Comparison of ENCODE assay signal across 21 cellular contexts in the genomic region with DNA sequence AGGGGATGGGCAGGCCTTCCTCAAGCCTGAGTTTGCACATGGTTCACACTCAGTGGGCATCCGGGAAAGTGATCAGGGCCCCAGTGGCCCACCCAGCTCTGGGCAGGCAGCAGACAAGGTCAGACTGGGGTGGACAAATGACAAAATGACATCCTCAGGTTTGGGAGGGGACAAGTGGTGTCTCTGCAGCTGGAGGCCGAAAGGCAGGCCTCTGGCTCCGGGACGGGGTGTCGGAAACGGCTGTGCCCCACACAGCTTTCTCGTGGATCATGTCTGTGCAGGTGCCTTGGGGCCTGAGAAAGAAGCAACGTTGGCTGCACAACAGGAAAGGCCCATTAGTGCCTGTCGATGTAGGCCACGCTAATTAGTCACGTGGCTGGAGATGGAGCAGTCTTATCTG. TPM values are rescaled to one million over a fixed set of nuclear protein-coding genes. Genes with fewer than 3 reads are reported as not detected.
"Had no signal": no experiment of that assay in that cellular context is flagged by ENCODE, and none has a peak within 500 bp of the region (broad histone marks: within the 10 kb centered on the region; RNA-seq: fewer than 3 reads in every experiment).

No MANE protein-coding gene starts in this region.

- H3K4me1 Mint-ChIP-seq: naive thymus-derived CD8-positive, alpha-beta T cell had no signal

- H3K9me3 Mint-ChIP-seq: naive thymus-derived CD8-positive, alpha-beta T cell had no signal

- H3K9me3 ChIP-seq: esophagus squamous epithelium, gastroesophageal sphincter, mucosa of descending colon, neutrophil, suprapubic skin, thyroid gland, upper lobe of left lung, uterus had no signal

- H3K36me3 ChIP-seq: esophagus squamous epithelium, gastroesophageal sphincter, neutrophil, suprapubic skin, thyroid gland, upper lobe of left lung, uterus had no signal

- ATAC-seq: gastroesophageal sphincter; naive thymus-derived CD8-positive, alpha-beta T cell; right cardiac atrium had no signal

- H3K4me3 Mint-ChIP-seq: naive thymus-derived CD8-positive, alpha-beta T cell had no signal

- H3K36me3 Mint-ChIP-seq: naive thymus-derived CD8-positive, alpha-beta T cell had no signal

- H3K4me1 ChIP-seq: gastroesophageal sphincter, suprapubic skin, thyroid gland, upper lobe of left lung, uterus had no signal

- H3K27ac ChIP-seq: esophagus squamous epithelium, gastroesophageal sphincter, hepatocyte, neutrophil, suprapubic skin, thyroid gland, upper lobe of left lung, uterus had no signal

- H3K27ac Mint-ChIP-seq: naive thymus-derived CD8-positive, alpha-beta T cell had no signal

- H3K27me3 ChIP-seq: neutrophil, thyroid gland, upper lobe of left lung, uterus had no signal

- H3K4me3 ChIP-seq: esophagus squamous epithelium, gastroesophageal sphincter, hepatocyte, mucosa of descending colon, suprapubic skin, thyroid gland, upper lobe of left lung, uterus had no signal

- DNase-seq: dermis blood vessel endothelial cell; esophagus squamous epithelium; foreskin fibroblast; kidney glomerular epithelial cell; mammary epithelial cell; mucosa of descending colon; naive thymus-derived CD8-positive, alpha-beta T cell; small intestine; stimulated activated CD4-positive, alpha-beta T cell treated with anti-CD3 and anti-CD28 coated beads, Interleukin-2, amount 100 ng/mL, for 48 hours; stimulated activated naive CD4-positive, alpha-beta T cell treated with Interleukin-2 at 50 U/mL for 16 hours; thyroid gland; upper lobe of left lung; uterus had no signal

RNA-seq across cellular contexts. Expression of a gene that starts 44.0 kb away (rescaled TPM):
- total RNA-seq: dermis blood vessel endothelial cell; epithelial cell of proximal tubule; liver; naive thymus-derived CD8-positive, alpha-beta T cell; osteoblast had no signal
- polyA plus RNA-seq: naive thymus-derived CD8-positive, alpha-beta T cell had no signal
